30 cellular contexts compared by ENCODE assay signal in the genomic region with DNA sequence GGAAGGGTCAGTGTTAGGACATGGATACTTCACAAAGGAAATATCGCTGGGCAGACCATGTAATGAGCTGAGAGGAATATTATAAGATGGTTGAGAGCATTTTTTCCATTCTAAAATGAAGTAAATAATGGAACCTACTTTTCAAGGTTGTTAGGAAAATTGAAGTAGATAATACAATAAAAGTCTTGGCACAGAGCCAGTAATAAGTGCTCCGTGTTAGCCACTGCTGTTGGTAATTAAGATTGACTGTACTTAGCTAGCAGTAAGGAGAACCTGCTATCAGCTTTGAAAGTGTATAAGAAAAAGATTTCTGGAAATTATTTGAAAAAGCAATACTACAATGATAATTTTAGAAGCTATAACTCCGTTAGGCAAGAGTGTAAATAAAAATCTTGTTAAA.
DNase-seq lines count a peak whose midpoint lies in the region; ATAC-seq, FAIRE-seq and TF ChIP-seq lines count a peak whose summit lies in the region.
"Had no signal": no experiment of that assay in that cellular context is flagged by ENCODE, and none has a peak within 500 bp of the region (broad histone marks: within the 10 kb centered on the region; RNA-seq: fewer than 3 reads in every experiment).

No MANE protein-coding gene starts in this region.

- no peak for TF ChIP-seq POLR2A in HepG2 (IDR thresholded peaks at IDR 0.05; ENCODE audit: insufficient read depth in 1 of 2, low read depth in 2 of 2, low read length in 2 of 2)
- TF ChIP-seq POLR2A in right lobe of liver (IDR thresholded peaks at IDR 0.05): no peak
- no peak for TF ChIP-seq POLR2A in transverse colon (IDR thresholded peaks at IDR 0.05)
- TF ChIP-seq POLR2A in GM12892 (IDR thresholded peaks at IDR 0.05; ENCODE audit: low read depth, low read length): no peak

- no peak for TF ChIP-seq RAD21 in HepG2 (CRISPR knock-in tag; IDR thresholded peaks at IDR 0.05)

- TF ChIP-seq EP300 in HepG2 (IDR thresholded peaks at IDR 0.05; ENCODE audit: low read depth in 2 of 2, low read length in 2 of 2) (no peak), HepG2 (CRISPR knock-in tag; IDR thresholded peaks at IDR 0.05; ENCODE audit: borderline replicate concordance) (no peak), transverse colon (IDR thresholded peaks at IDR 0.05; ENCODE audit: low read depth) (no peak)

- H3K27me3 ChIP-seq in HepG2 (ENCODE audit: control insufficient read depth in 1 of 2, insufficient read depth in 2 of 2, low read length in 2 of 2) (no peaks in the 10 kb centered on the region), right lobe of liver (no peaks in the 10 kb centered on the region), transverse colon (no peaks in the 10 kb centered on the region)
- H3K27me3 ChIP-seq: dorsolateral prefrontal cortex, gastroesophageal sphincter, right atrium auricular region, upper lobe of right lung had no signal

- H3K4me2 ChIP-seq in HepG2 (ENCODE audit: low read depth, low read length): no peak overlapping the region

- no TSS peak for BruUV-seq in HepG2 (replicated peaks; lab: Mats Ljungman, UMichigan)

- no peaks in the 10 kb centered on the region for H4K20me1 ChIP-seq in HepG2 (ENCODE audit: insufficient read depth, low read length)

- POLR2A ChIA-PET in HepG2 (lab: Yijun Ruan, JAX): no interaction called here

- ATAC-seq in HepG2 (no peak), right lobe of liver (no peak)
- ATAC-seq: gastroesophageal sphincter; Panc1; stimulated activated memory B cell treated with anti-CD40 and anti-IgM and Interleukin-4, amounts not matched to agents 10 μg/mL and 1 μg/mL and 100 μg/mL, for 72 hours; upper lobe of right lung had no signal

- intact Hi-C loops in HepG2 (cut with micrococcal nuclease; ENCODE audit: unreplicated experiment) (no loop called here), right lobe of liver (cut with DNase I) (no loop called here), transverse colon (cut with DNase I; ENCODE audit: low total_unique reads) (no loop called here)

- CTCF ChIA-PET in HepG2 (lab: Yijun Ruan, JAX; ENCODE audit: low intra/inter-chr PET ratio, low total read pairs): no interaction called here

- no peak overlapping the region for H3K27ac ChIP-seq in HepG2 (ENCODE audit: extremely low read length, insufficient read depth, low read length)
- no peak overlapping the region for H3K27ac ChIP-seq in right lobe of liver
- H3K27ac ChIP-seq in transverse colon: no peak overlapping the region
- H3K27ac ChIP-seq: dorsolateral prefrontal cortex, gastroesophageal sphincter, parathyroid adenoma, right atrium auricular region, upper lobe of right lung, WERI-Rb-1 had no signal

- no peaks in the 10 kb centered on the region for H3K9me3 ChIP-seq in HepG2 (ENCODE audit: low read length)
- H3K9me3 ChIP-seq in right lobe of liver: no peaks in the 10 kb centered on the region
- H3K9me3 ChIP-seq in transverse colon: no peaks in the 10 kb centered on the region
- H3K9me3 ChIP-seq: Caco-2, gastroesophageal sphincter, right atrium auricular region, upper lobe of right lung had no signal

- H3K9ac ChIP-seq in HepG2 (ENCODE audit: insufficient read depth, low read depth, low read length): no peak overlapping the region
- H3K9ac ChIP-seq: parathyroid adenoma had no signal

- no peak overlapping the region for H2AFZ ChIP-seq in HepG2 (ENCODE audit: low read length)
- H2AFZ ChIP-seq: parathyroid adenoma had no signal

- FAIRE-seq in HepG2 (lab: Jason Lieb, UNC) (no peak), GM12892 (lab: Jason Lieb, UNC) (no peak)
- FAIRE-seq: GM12878 had no signal

- no peaks in the 10 kb centered on the region for H3K79me2 ChIP-seq in HepG2 (ENCODE audit: insufficient read depth, low read length)
- H3K79me2 ChIP-seq: parathyroid adenoma had no signal

- DNase-seq in HepG2 (ENCODE audit: low spot score): no peak
- no peak for DNase-seq in right lobe of liver
- peak; percentile 59 for DNase-seq in NCI-H1417 treated with DMSO at 0.1 percent for 48 hours (lab: John Stamatoyannopoulos, UW)
- DNase-seq in NCI-H748 (lab: John Stamatoyannopoulos, UW; ENCODE audit: unreplicated experiment): peak; percentile 69
- DNase-seq in mucosa of gallbladder (ENCODE audit: low spot score): no peak
- no peak for DNase-seq in transverse colon
- no peak for DNase-seq in GM12892 (ENCODE audit: insufficient read length)
- DNase-seq: activated CD4-positive, alpha-beta T cell treated with anti-CD3 and anti-CD28 coated beads for 48 hours; activated T-cell treated with anti-CD3 and anti-CD28 coated beads, Interleukin-2, amount 50 U/mL, for 24 hours; C1 segment of cervical spinal cord; Caco-2; dorsolateral prefrontal cortex; EL; hippocampal formation; Kasumi-1; left cardiac atrium; mammary epithelial cell; NCI-H226; SHP77; stimulated activated CD4-positive, alpha-beta T cell treated with anti-CD3 and anti-CD28 coated beads, Interleukin-4, amount 100 ng/mL, for 1 hour; substantia nigra; T-helper 9 cell; upper lobe of right lung; WERI-Rb-1 had no signal

- H3K4me3 ChIP-seq in HepG2 (replicated peaks in 1 of 3; ENCODE audit: insufficient read depth in 1 of 3, low read depth in 2 of 3, low read length in 3 of 3) (no peak overlapping the region), right lobe of liver (no peak overlapping the region), transverse colon (no peak overlapping the region)
- H3K4me3 ChIP-seq: dorsolateral prefrontal cortex, gastroesophageal sphincter, GM12878, right atrium auricular region, upper lobe of right lung had no signal

- in situ Hi-C loops in HepG2 (cut with HindIII; ENCODE audit: extremely low pct_ligation_motif_present, low pct_unique_long_range_greater_than_20kb) (no loop called here), transverse colon (cut with MboI; ENCODE audit: low pct_ligation_motif_present in 1 of 4, low pct_unique_long_range_greater_than_20kb in 1 of 4, low sequenced_read_pairs in 3 of 4) (no loop called here)

- TF ChIP-seq CTCF in HepG2 (CRISPR knock-in tag; IDR thresholded peaks at IDR 0.05): no peak
- TF ChIP-seq CTCF in right lobe of liver (IDR thresholded peaks at IDR 0.05): no peak
- no peak for TF ChIP-seq CTCF in transverse colon (IDR thresholded peaks at IDR 0.05)

- 85% methylated on average over 3 of the region's 3 CpGs for WGBS in HepG2 (ENCODE audit: low lambda C conversion rate)
- 60% methylated on average over 3 of the region's 3 CpGs for WGBS in right lobe of liver (ENCODE audit: insufficient coverage, low coverage, low lambda C conversion rate, missing lambda C conversion rate)
- 37 to 52% methylated on average over 3 of the region's 3 CpGs for WGBS in transverse colon (ENCODE audit: low coverage in 1 of 2), 2 donors

- peaks cover 0 to 1% of the 10 kb centered on the region in 2 experiments; a peak in 2 of 5 replicates for H3K36me3 ChIP-seq in HepG2 (replicated peaks in 1 of 2; ENCODE audit: control insufficient read depth in 1 of 2, insufficient read depth in 2 of 2, low read length in 2 of 2)
- H3K36me3 ChIP-seq in right lobe of liver: no peaks in the 10 kb centered on the region
- H3K36me3 ChIP-seq in transverse colon: peaks cover 0 to 5% (median 0%) of the 10 kb centered on the region in 4 donors
- H3K36me3 ChIP-seq: right atrium auricular region had no signal

- H3K4me1 ChIP-seq in HepG2 (ENCODE audit: insufficient read depth, low read length) (no peaks in the 10 kb centered on the region), right lobe of liver (no peaks in the 10 kb centered on the region), transverse colon (peaks cover 0 to 6% (median 1%) of the 10 kb centered on the region in 4 donors)
- H3K4me1 ChIP-seq: Caco-2, parathyroid adenoma, right atrium auricular region had no signal

TF ChIP-seq in HepG2, 621 proteins besides CTCF, POLR2A, EP300 and RAD21:
- TF ChIP-seq LCORL (IDR thresholded peaks at IDR 0.05) (0 out of 2 replicates have a peak, but pooled peaks have one; percentile 43), LCORL (CRISPR knock-in tag; IDR thresholded peaks at IDR 0.05) (no peak), AHR (CRISPR knock-in tag; IDR thresholded peaks at IDR 0.05) (no peak)

Comparison
In these comparisons a context has a peak if more than half of its experiments do, and no peak if none do; other contexts are left out.
1. DNase-seq: peak in NCI-H1417 treated with DMSO at 0.1 percent for 48 hours (single experiment) and NCI-H748 (single experiment); none in HepG2 (single experiment), right lobe of liver (0 of 3), mucosa of gallbladder (single experiment), transverse colon (single experiment) and GM12892 (single experiment).